ENCODE assay signal across 1 cellular context in the genomic region with DNA sequence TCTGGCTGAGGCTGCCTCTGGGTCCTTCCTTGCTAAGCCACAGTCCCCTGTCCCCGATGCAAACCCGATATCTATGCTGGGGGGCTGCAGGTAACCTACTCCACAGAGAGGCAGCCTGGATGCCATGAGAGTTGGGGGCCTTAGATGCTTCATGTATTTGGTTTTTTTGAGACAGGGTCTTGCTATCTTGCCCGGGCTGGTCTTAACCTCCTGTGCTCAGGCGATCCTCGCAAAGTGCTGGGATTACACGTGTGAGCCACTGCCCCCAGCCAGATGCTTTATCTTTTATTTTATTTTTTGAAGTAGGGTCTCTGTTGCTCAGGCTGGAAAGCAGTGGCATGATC.
TF ChIP-seq lines count a peak whose summit lies in the region.

No MANE protein-coding gene starts in this region.

TF ChIP-seq in H1, 55 proteins besides CTCF, POLR2A, EP300 and RAD21:
- TF ChIP-seq MAFK (IDR thresholded peaks at IDR 0.05; ENCODE audit: low read depth, low read length) (no peak), CBX5 (IDR thresholded peaks at IDR 0.05; ENCODE audit: low read depth, low read length) (no peak), GTF2F1 (IDR thresholded peaks at IDR 0.05; ENCODE audit: borderline replicate concordance, low read depth, low read length) (no peak), KDM4A (IDR thresholded peaks at IDR 0.05; ENCODE audit: low read depth, low read length, severe bottlenecking) (no peak), CEBPB (IDR thresholded peaks at IDR 0.05; ENCODE audit: low read depth, low read length) (no peak), SRF (IDR thresholded peaks at IDR 0.05; ENCODE audit: low read depth, low read length) (no peak), BCL11A (IDR thresholded peaks at IDR 0.05; ENCODE audit: low read depth in 2 of 2, low read length in 2 of 2) (no peak), TEAD4 (IDR thresholded peaks at IDR 0.05; ENCODE audit: low read depth, low read length) (no peak), SIN3A (conservative IDR thresholded peaks at IDR 0.05 in 1 of 2, IDR thresholded peaks at IDR 0.05 in 1 of 2; ENCODE audit: low read depth in 1 of 2, low read length in 2 of 2) (no peak), TAF1 (IDR thresholded peaks at IDR 0.05; ENCODE audit: low read depth, low read length) (no peak), NRF1 (IDR thresholded peaks at IDR 0.05; ENCODE audit: low read depth, low read length) (no peak), SIRT6 (IDR thresholded peaks at IDR 0.05; ENCODE audit: low read length) (no peak), EGR1 (IDR thresholded peaks at IDR 0.05; ENCODE audit: borderline replicate concordance, low read depth, low read length) (no peak), GABPA (IDR thresholded peaks at IDR 0.05; ENCODE audit: borderline replicate concordance, insufficient read depth, low read length) (no peak), CHD1 (IDR thresholded peaks at IDR 0.05; ENCODE audit: low read depth, low read length) (no peak), SP2 (IDR thresholded peaks at IDR 0.05; ENCODE audit: low read length) (no peak), EZH2 (IDR thresholded peaks at IDR 0.05; ENCODE audit: low read depth, low read length, severe bottlenecking) (no peak), BACH1 (IDR thresholded peaks at IDR 0.05; ENCODE audit: low read length) (no peak)
- TF ChIP-seq, protein P1, sequence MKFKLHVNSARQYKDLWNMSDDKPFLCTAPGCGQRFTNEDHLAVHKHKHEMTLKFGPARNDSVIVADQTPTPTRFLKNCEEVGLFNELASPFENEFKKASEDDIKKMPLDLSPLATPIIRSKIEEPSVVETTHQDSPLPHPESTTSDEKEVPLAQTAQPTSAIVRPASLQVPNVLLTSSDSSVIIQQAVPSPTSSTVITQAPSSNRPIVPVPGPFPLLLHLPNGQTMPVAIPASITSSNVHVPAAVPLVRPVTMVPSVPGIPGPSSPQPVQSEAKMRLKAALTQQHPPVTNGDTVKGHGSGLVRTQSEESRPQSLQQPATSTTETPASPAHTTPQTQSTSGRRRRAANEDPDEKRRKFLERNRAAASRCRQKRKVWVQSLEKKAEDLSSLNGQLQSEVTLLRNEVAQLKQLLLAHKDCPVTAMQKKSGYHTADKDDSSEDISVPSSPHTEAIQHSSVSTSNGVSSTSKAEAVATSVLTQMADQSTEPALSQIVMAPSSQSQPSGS (IDR thresholded peaks at IDR 0.05; ENCODE audit: low read length), result no peak
- TF ChIP-seq, protein P2, sequence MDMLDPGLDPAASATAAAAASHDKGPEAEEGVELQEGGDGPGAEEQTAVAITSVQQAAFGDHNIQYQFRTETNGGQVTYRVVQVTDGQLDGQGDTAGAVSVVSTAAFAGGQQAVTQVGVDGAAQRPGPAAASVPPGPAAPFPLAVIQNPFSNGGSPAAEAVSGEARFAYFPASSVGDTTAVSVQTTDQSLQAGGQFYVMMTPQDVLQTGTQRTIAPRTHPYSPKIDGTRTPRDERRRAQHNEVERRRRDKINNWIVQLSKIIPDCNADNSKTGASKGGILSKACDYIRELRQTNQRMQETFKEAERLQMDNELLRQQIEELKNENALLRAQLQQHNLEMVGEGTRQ (IDR thresholded peaks at IDR 0.05; ENCODE audit: low read length), result no peak
